Comparison of ENCODE assay signal across 8 cellular contexts in the genomic region with DNA sequence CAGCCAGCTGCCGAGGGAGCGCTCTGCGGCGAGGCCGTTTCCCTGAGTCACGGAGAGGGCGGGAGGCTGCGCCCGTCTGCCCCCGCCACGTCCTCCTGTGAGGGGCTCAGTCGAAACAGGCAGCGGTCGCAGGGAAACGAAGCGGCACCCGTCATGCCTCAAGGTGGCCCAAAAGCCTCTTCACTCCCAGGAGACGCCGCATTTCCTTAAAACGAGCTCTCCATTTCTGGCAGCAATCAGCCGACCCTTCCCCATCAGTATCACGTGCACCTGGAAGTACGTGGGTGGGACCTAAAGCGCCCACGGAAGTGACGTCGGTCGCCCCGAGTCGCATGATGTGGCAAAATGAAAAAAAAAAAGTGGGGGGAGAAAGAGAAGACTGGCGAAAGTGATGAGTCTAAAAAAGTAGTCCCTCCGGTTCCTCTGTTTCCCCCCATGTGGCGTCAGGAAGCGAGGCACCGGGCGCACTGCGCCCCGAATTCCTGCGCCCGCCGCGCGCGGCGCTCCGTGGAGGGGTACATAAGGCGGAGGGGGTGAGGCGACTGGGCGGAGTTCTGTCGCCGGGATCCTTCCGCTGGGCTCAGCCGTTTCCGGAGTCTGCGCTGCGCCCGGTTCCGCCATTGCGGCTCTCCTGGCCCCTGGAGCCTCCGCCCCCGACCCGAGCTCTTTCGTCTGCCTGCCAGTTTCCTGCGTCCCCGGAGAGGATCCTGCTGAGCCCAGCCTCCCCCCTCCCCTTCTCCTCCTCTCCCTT. TPM values are rescaled to one million over a fixed set of nuclear protein-coding genes. Genes with fewer than 3 reads are reported as not detected.
DNase-seq lines count a peak whose midpoint lies in the region; ATAC-seq, FAIRE-seq and TF ChIP-seq lines count a peak whose summit lies in the region.

Gene CLTC, plus strand, starts transcription at position 583 of the 751 bp plus-strand sequence. CDS start 237 bp downstream, outside the sequence.

- FAIRE-seq in bronchial epithelial cell (lab: Jason Lieb, UNC) (no peak), small intestine (lab: Jason Lieb, UNC) (no peak)

- 0 to 1% (median 0%) methylated on average over 46 to 65 of the region's 65 CpGs for WGBS in small intestine, 3 donors

- H3K36me3 ChIP-seq in bronchial epithelial cell (ENCODE audit: control insufficient read depth, insufficient read depth, low read length) (no peaks in the 10 kb centered on the region), small intestine (ENCODE audit: control insufficient read depth in 2 of 2, insufficient read depth in 2 of 2, low read length in 2 of 2) (no peaks in the 10 kb centered on the region)

- in situ Hi-C loops in ACHN (cut with HindIII; ENCODE audit: low pct_ligation_motif_present, low pct_unique_long_range_greater_than_20kb, low sequenced_read_pairs): no loop called here

- H3K4me3 ChIP-seq in WI38 (ENCODE audit: low read depth, low read length): peak within 1 kb of the TSS; percentile 96
- H3K4me3 ChIP-seq in bronchial epithelial cell (ENCODE audit: low read depth, low read length): peak within 1 kb of the TSS; percentile 100
- H3K4me3 ChIP-seq in small intestine (ENCODE audit: low read depth in 1 of 2, low read length in 2 of 2): peak within 1 kb of the TSS; percentile 90 to 100

- ATAC-seq in GM18873 (IDR thresholded peaks at IDR 0.05; ENCODE audit: low FRiP score, unreplicated experiment): peak; percentile 71
- peak; percentile 82 for ATAC-seq in HG03139 (IDR thresholded peaks at IDR 0.05; ENCODE audit: unreplicated experiment)

- peaks cover 2 to 5% of the 10 kb centered on the region in 2 donors for H3K4me1 ChIP-seq in small intestine (ENCODE audit: control insufficient read depth in 2 of 2, insufficient read depth in 1 of 2, low read depth in 1 of 2, low read length in 1 of 2)

- TF ChIP-seq CTCF in WI38 (IDR thresholded peaks at IDR 0.05; ENCODE audit: low read depth, low read length) (no peak), bronchial epithelial cell (IDR thresholded peaks at IDR 0.05; ENCODE audit: insufficient read depth, low read length, severe bottlenecking) (no peak)

- DNase-seq in ACHN (peak; percentile 98), NCI-H2227 (lab: John Stamatoyannopoulos, UW; ENCODE audit: unreplicated experiment) (peak; percentile 97), bronchial epithelial cell (ENCODE audit: low read depth) (peak; percentile 89), iPS-NIHi11 (ENCODE audit: low spot score) (peak; percentile 89), small intestine (peak; percentile 94)

- no peaks in the 10 kb centered on the region for H3K9me3 ChIP-seq in small intestine (ENCODE audit: control insufficient read depth, low read depth)

- H3K27ac ChIP-seq in small intestine (ENCODE audit: low read depth in 1 of 2, low read length in 1 of 2): peak within 1 kb of the TSS; percentile 92

- no peaks in the 10 kb centered on the region for H3K27me3 ChIP-seq in bronchial epithelial cell (ENCODE audit: control insufficient read depth, insufficient read depth, low read length)
- H3K27me3 ChIP-seq in small intestine (ENCODE audit: control insufficient read depth in 2 of 2, insufficient read depth in 2 of 2, low read length in 2 of 2): no peaks in the 10 kb centered on the region

RNA-seq across cellular contexts. Expression of gene CLTC, which starts in this region (rescaled TPM):
- 251 and 258 TPM in 2 replicates for total RNA-seq in bronchial epithelial cell
- 10 to 100 TPM; 60.4 to 91.6 (median 67.6) TPM for polyA plus RNA-seq in small intestine

Comparison
In these comparisons a context has a peak if more than half of its experiments do, and no peak if none do; other contexts are left out.
1. Peak in every context shown above with its lines: DNase-seq, ATAC-seq, H3K4me3 ChIP-seq and H3K27ac ChIP-seq.